Comparison of ENCODE assay signal across 2 cellular contexts in the genomic region with DNA sequence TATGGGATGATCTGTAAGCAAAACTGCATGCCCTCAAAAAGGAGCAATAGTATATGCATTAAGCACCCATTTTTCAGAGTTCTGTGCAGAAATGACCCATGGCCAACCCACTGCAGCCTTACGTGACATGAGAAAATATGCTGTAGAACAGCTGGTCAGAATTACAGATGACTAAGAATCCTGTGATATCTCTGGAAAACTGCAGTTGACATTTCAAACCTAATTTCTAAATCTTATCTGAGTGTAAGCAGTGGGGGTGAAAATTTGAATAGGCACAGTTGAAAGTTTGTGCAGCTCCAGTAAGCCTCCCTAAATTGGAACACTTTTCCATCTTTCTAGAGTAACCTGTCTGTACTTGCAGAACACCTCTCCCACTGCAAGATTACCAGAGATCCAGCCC.
TF ChIP-seq lines count a peak whose summit lies in the region.

No MANE protein-coding gene starts in this region.

TF ChIP-seq in SK-N-SH, 30 proteins besides CTCF, POLR2A, EP300 and RAD21 (continued from another document):
- TF ChIP-seq SIN3A (IDR thresholded peaks at IDR 0.05; ENCODE audit: borderline replicate concordance, low read depth, low read length): no peak

TF ChIP-seq in HepG2, 621 proteins besides CTCF, POLR2A, EP300 and RAD21 (continued from another document):
- TF ChIP-seq KLF11 (CRISPR knock-in tag; IDR thresholded peaks at IDR 0.05) (no peak), ZNF552 (CRISPR knock-in tag; IDR thresholded peaks at IDR 0.05; ENCODE audit: borderline replicate concordance) (no peak), RFXANK (CRISPR knock-in tag; IDR thresholded peaks at IDR 0.05) (no peak), ZNF543 (CRISPR knock-in tag; IDR thresholded peaks at IDR 0.05) (no peak), SRF (IDR thresholded peaks at IDR 0.05; ENCODE audit: low read depth, low read length) (no peak), ZFP37 (CRISPR knock-in tag; IDR thresholded peaks at IDR 0.05; ENCODE audit: borderline replicate concordance) (no peak), THYN1 (CRISPR knock-in tag; IDR thresholded peaks at IDR 0.05; ENCODE audit: borderline replicate concordance, low read depth) (no peak), NFE2L2 (IDR thresholded peaks at IDR 0.05; ENCODE audit: low read length) (no peak)
